Comparison of ENCODE assay signal across 31 cellular contexts in genomic region chr4:12244949-12245348, GRCh38.
"Had no signal": no experiment of that assay in that cellular context is flagged by ENCODE, and none has a peak within 500 bp of the region (broad histone marks: within the 10 kb centered on the region; RNA-seq: fewer than 3 reads in every experiment).

No MANE protein-coding gene starts in this region.

- ATAC-seq: activated naive CD4-positive, alpha-beta T cell treated with anti-CD3 and anti-CD28 coated beads, Interleukin-2, amount 50 U/mL, for 72 hours; activated naive CD8-positive, alpha-beta T cell treated with anti-CD3 and anti-CD28 coated beads, Interleukin-2, amount 50 U/mL, for 24 hours; activated T-cell treated with anti-CD3 and anti-CD28 coated beads, Interleukin-2, amount 50 U/mL, for 4 hours; activated T-cell treated with anti-CD3 and anti-CD28 coated beads, Interleukin-2, amount 50 U/mL, for 72 hours; activated T-helper 17 cell treated with anti-CD3 and anti-CD28 coated beads, Interleukin-2, amount 50 U/mL, for 72 hours; body of pancreas had no signal

- DNase-seq: activated effector memory CD4-positive, alpha-beta T cell treated with anti-CD3 and anti-CD28 coated beads, Interleukin-2, amount 50 U/mL, for 16 hours; activated effector memory CD4-positive, alpha-beta T cell treated with Interleukin-2 at 50 U/mL for 16 hours; activated gamma-delta T cell; activated gamma-delta T cell treated with Interleukin-2 at 50 U/mL for 16 hours; activated naive CD4-positive, alpha-beta T cell; activated naive CD4-positive, alpha-beta T cell treated with anti-CD3 and anti-CD28 coated beads for 36 hours; activated naive CD4-positive, alpha-beta T cell treated with anti-CD3 and anti-CD28 coated beads, Interleukin-2, amount 10 ng/mL, durations not matched to agents 7 days and 5 days; activated naive CD4-positive, alpha-beta T cell treated with anti-CD3 and anti-CD28 coated beads, Interleukin-2, amount 50 U/mL, for 16 hours; activated naive CD4-positive, alpha-beta T cell treated with Interleukin-2 at 50 U/mL for 16 hours; activated naive CD8-positive, alpha-beta T cell treated with anti-CD3 and anti-CD28 coated beads for 36 hours; activated naive CD8-positive, alpha-beta T cell treated with anti-CD3 and anti-CD28 coated beads, Interleukin-2, amount 10 ng/mL, durations not matched to agents 7 days and 5 days; activated naive CD8-positive, alpha-beta T cell treated with anti-CD3 and anti-CD28 coated beads, Interleukin-2, amount 50 U/mL, for 24 hours; activated T-cell treated with anti-CD3 and anti-CD28 coated beads, Interleukin-2, amount 50 U/mL, for 1 hour; activated T-cell treated with anti-CD3 and anti-CD28 coated beads, Interleukin-2, amount 50 U/mL, for 24 hours; activated T-cell treated with anti-CD3 and anti-CD28 coated beads, Interleukin-2, amount 50 U/mL, for 4 hours; activated T-cell treated with anti-CD3 and anti-CD28 coated beads, Interleukin-2, amount 50 U/mL, for 48 hours; activated T-cell treated with anti-CD3 and anti-CD28 coated beads, Interleukin-2, amount 50 U/mL, for 72 hours; adrenal gland; amniotic stem cell; amygdala; anterior cingulate cortex; body of pancreas; brain microvascular endothelial cell; caudate nucleus; central memory CD4-positive, alpha-beta T cell; cerebellar nuclear complex had no signal

- H3K4me3 ChIP-seq: adrenal gland, ascending aorta, body of pancreas, breast epithelium, cardiac muscle cell had no signal
